8 cellular contexts compared by ENCODE assay signal in the genomic region with DNA sequence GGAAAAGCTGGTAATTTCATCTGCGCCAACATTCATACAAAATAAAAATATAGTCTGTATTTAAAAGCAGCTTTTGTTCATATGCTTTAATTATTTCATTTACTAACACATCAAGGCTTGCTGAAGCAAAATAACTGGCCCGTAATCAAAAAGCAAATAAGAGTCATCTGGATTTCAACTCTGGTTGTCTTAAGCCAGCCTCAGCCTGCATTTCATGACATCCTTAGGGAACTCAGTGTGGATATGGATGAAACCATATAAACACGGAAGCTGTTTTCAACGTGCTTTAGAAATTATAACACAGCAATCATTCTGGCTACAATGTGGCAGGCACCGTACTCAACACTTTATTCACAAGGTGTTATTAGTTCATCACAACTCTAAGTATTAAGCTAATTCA. TPM values are rescaled to one million over a fixed set of nuclear protein-coding genes. Genes with fewer than 3 reads are reported as not detected.
A peak's percentile ranks its signal among the peaks of the same experiment; 100 is the strongest.
DNase-seq lines count a peak whose midpoint lies in the region; FAIRE-seq and TF ChIP-seq lines count a peak whose summit lies in the region.

No MANE protein-coding gene starts in this region.

- H3K36me3 ChIP-seq in kidney epithelial cell (ENCODE audit: control insufficient read depth, insufficient read depth, low read length) (no peaks in the 10 kb centered on the region), thymus (ENCODE audit: control insufficient read depth, insufficient read depth) (no peaks in the 10 kb centered on the region)

- CTCF ChIA-PET in activated CD4-positive, alpha-beta T cell treated with anti-CD3 and anti-CD28 coated beads, Interleukin-2, amount 10 ng/mL, durations not matched to agents 7 days and 5 days (lab: Charles Lee): interaction anchor here (1.1 kb wide), 1 partner anchor 52 kb away, joined by 3 read pairs; no protein-coding TSS in a partner anchor

- H3K27me3 ChIP-seq in kidney epithelial cell (ENCODE audit: control insufficient read depth, insufficient read depth, low read length): no peaks in the 10 kb centered on the region
- no peaks in the 10 kb centered on the region for H3K27me3 ChIP-seq in thymus (ENCODE audit: control insufficient read depth, insufficient read depth)

- POLR2A ChIA-PET in activated CD4-positive, alpha-beta T cell treated with anti-CD3 and anti-CD28 coated beads, Interleukin-2, amount 10 ng/mL, durations not matched to agents 7 days and 5 days (lab: Charles Lee): interaction anchor here (0.7 kb wide), 1 partner anchor 272 kb away, joined by 4 read pairs; no protein-coding TSS in a partner anchor

- peak overlapping the region; percentile 56 for H3K4me3 ChIP-seq in kidney epithelial cell (ENCODE audit: low read depth, low read length)
- H3K4me3 ChIP-seq in thymus (ENCODE audit: low read length): peak overlapping the region; percentile 76

- peaks cover 2% of the 10 kb centered on the region for H3K4me1 ChIP-seq in thymus (ENCODE audit: control insufficient read depth, insufficient read depth, low read length)

- peaks cover 15% of the 10 kb centered on the region for H3K9me3 Mint-ChIP-seq in activated CD4-positive, alpha-beta T cell treated with anti-CD3 and anti-CD28 coated beads, Interleukin-2, amount 10 ng/mL, durations not matched to agents 7 days and 5 days
- H3K9me3 Mint-ChIP-seq in activated naive CD8-positive, alpha-beta T cell treated with anti-CD3 and anti-CD28 coated beads for 36 hours: peaks cover 5% of the 10 kb centered on the region

- no peaks in the 10 kb centered on the region for H3K9me3 ChIP-seq in thymus (ENCODE audit: control insufficient read depth)

- H3K4me3 Mint-ChIP-seq in activated CD4-positive, alpha-beta T cell treated with anti-CD3 and anti-CD28 coated beads, Interleukin-2, amount 10 ng/mL, durations not matched to agents 7 days and 5 days: peak overlapping the region; percentile 91
- H3K4me3 Mint-ChIP-seq in activated naive CD8-positive, alpha-beta T cell treated with anti-CD3 and anti-CD28 coated beads for 36 hours: peak overlapping the region; percentile 99

- DNase-seq in activated CD4-positive, alpha-beta T cell treated with anti-CD3 and anti-CD28 coated beads, Interleukin-2, amount 10 ng/mL, durations not matched to agents 7 days and 5 days: no peak
- DNase-seq in activated CD4-positive, alpha-beta T cell treated with anti-CD3 and anti-CD28 coated beads for 4 hours: no peak
- DNase-seq in activated naive CD8-positive, alpha-beta T cell treated with anti-CD3 and anti-CD28 coated beads for 36 hours: no peak
- DNase-seq in kidney epithelial cell (ENCODE audit: low read depth) (no peak), NCI-H2196 treated with DMSO at 0.1 percent for 48 hours (lab: John Stamatoyannopoulos, UW; ENCODE audit: unreplicated experiment) (no peak), GM19239 (ENCODE audit: insufficient read length, low spot score) (no peak), NCI-H2081 treated with DMSO at 0.1 percent for 48 hours (lab: John Stamatoyannopoulos, UW) (no peak)

- WGBS in thymus: 47% methylated on average over 5 of the region's 5 CpGs

- TF ChIP-seq CTCF in kidney epithelial cell (IDR thresholded peaks at IDR 0.05; ENCODE audit: insufficient read depth, low read length, poor library complexity, severe bottlenecking): no peak

- peaks cover 30% of the 10 kb centered on the region for H3K36me3 Mint-ChIP-seq in activated CD4-positive, alpha-beta T cell treated with anti-CD3 and anti-CD28 coated beads, Interleukin-2, amount 10 ng/mL, durations not matched to agents 7 days and 5 days (ENCODE audit: low read depth)
- peaks cover 24% of the 10 kb centered on the region for H3K36me3 Mint-ChIP-seq in activated naive CD8-positive, alpha-beta T cell treated with anti-CD3 and anti-CD28 coated beads for 36 hours

- peak overlapping the region; percentile 88 for H3K27ac Mint-ChIP-seq in activated CD4-positive, alpha-beta T cell treated with anti-CD3 and anti-CD28 coated beads, Interleukin-2, amount 10 ng/mL, durations not matched to agents 7 days and 5 days
- H3K27ac Mint-ChIP-seq in activated naive CD8-positive, alpha-beta T cell treated with anti-CD3 and anti-CD28 coated beads for 36 hours: peak overlapping the region; percentile 94

- FAIRE-seq in GM19239 (lab: Jason Lieb, UNC): no peak

- no peak overlapping the region for H3K27ac ChIP-seq in thymus (ENCODE audit: low read depth)

- H3K4me1 Mint-ChIP-seq in activated CD4-positive, alpha-beta T cell treated with anti-CD3 and anti-CD28 coated beads, Interleukin-2, amount 10 ng/mL, durations not matched to agents 7 days and 5 days: peaks cover 37% of the 10 kb centered on the region
- H3K4me1 Mint-ChIP-seq in activated naive CD8-positive, alpha-beta T cell treated with anti-CD3 and anti-CD28 coated beads for 36 hours: peaks cover 29% of the 10 kb centered on the region

- peaks cover 6% of the 10 kb centered on the region for H3K27me3 Mint-ChIP-seq in activated CD4-positive, alpha-beta T cell treated with anti-CD3 and anti-CD28 coated beads, Interleukin-2, amount 10 ng/mL, durations not matched to agents 7 days and 5 days
- H3K27me3 Mint-ChIP-seq in activated naive CD8-positive, alpha-beta T cell treated with anti-CD3 and anti-CD28 coated beads for 36 hours: no peaks in the 10 kb centered on the region

RNA-seq across cellular contexts. Expression of gene COX16, which starts 0.9 kb away (rescaled TPM):
- total RNA-seq in activated CD4-positive, alpha-beta T cell treated with anti-CD3 and anti-CD28 coated beads, Interleukin-2, amount 10 ng/mL, durations not matched to agents 7 days and 5 days: 10 to 100 TPM; 43.2 to 56.1 TPM
- 10 to 100 TPM; 72.7 to 79.5 TPM for total RNA-seq in activated naive CD8-positive, alpha-beta T cell treated with anti-CD3 and anti-CD28 coated beads for 36 hours
- total RNA-seq in kidney epithelial cell: 19.5 and 36.0 TPM in 2 replicates
- 102 TPM for polyA plus RNA-seq in thymus

RNA-seq across cellular contexts. Expression of gene SYNJ2BP, which starts 58.3 kb away (rescaled TPM):
- 10 to 100 TPM; 12.0 to 14.0 TPM for total RNA-seq in activated CD4-positive, alpha-beta T cell treated with anti-CD3 and anti-CD28 coated beads, Interleukin-2, amount 10 ng/mL, durations not matched to agents 7 days and 5 days
- total RNA-seq in activated naive CD8-positive, alpha-beta T cell treated with anti-CD3 and anti-CD28 coated beads for 36 hours: 1 to 10 TPM; 7.3 to 7.8 TPM
- 23.8 and 24.8 TPM in 2 replicates for total RNA-seq in kidney epithelial cell
- 11.9 TPM for polyA plus RNA-seq in thymus
